Comparison of ENCODE assay signal across 8 cellular contexts in genomic region chr16:29318575-29318974, GRCh38.
DNase-seq lines count a peak whose midpoint lies in the region; ATAC-seq and TF ChIP-seq lines count a peak whose summit lies in the region.
"Not testable (repeated sequence)": the region's sequence is repeated elsewhere in the genome, so short reads cannot be mapped to it uniquely, and the experiment has no call there.

No MANE protein-coding gene starts in this region.

- CTCF ChIA-PET in activated CD4-positive, alpha-beta T cell treated with anti-CD3 and anti-CD28 coated beads for 36 hours (lab: Charles Lee), result not testable (repeated sequence)
- CTCF ChIA-PET in MCF 10A (lab: Yijun Ruan, JAX), result interaction anchor here (0.6 kb wide), 1 partner anchor 502 kb away, joined by 3 read pairs; the partner anchor contains the start of gene MVP

- peaks cover 15% of the 10 kb centered on the region for H3K4me1 ChIP-seq in ACC112 (ENCODE audit: control insufficient read depth, insufficient read depth, low read length, unreplicated experiment)

- POLR2A ChIA-PET in activated CD4-positive, alpha-beta T cell treated with anti-CD3 and anti-CD28 coated beads for 36 hours (lab: Charles Lee); MCF 10A (lab: Yijun Ruan, JAX): not testable (repeated sequence)

- peak overlapping the region; percentile 67 for H3K27ac ChIP-seq in ACC112 (ENCODE audit: low read depth, low read length)

- intact Hi-C loops in activated CD4-positive, alpha-beta T cell treated with anti-CD3 and anti-CD28 coated beads for 36 hours (cut with DNase I, micrococcal nuclease); Right ventricle myocardium inferior (cut with DNase I): not testable (repeated sequence)
- intact Hi-C loops in MCF 10A (cut with micrococcal nuclease), result loop anchor here (5.0 kb wide), 1 partner anchor 91 kb away; no protein-coding TSS in a partner anchor

- not testable (repeated sequence) for H3K27ac Mint-ChIP-seq in activated CD4-positive, alpha-beta T cell treated with anti-CD3 and anti-CD28 coated beads for 36 hours; MCF 10A (ENCODE audit: low read depth, unreplicated experiment)

- not testable (repeated sequence) for H3K36me3 ChIP-seq in ACC112 (ENCODE audit: insufficient read depth, low read length)

- not testable (repeated sequence) for H3K4me3 Mint-ChIP-seq in activated CD4-positive, alpha-beta T cell treated with anti-CD3 and anti-CD28 coated beads for 36 hours; MCF 10A (ENCODE audit: unreplicated experiment)

- H3K9me3 Mint-ChIP-seq in activated CD4-positive, alpha-beta T cell treated with anti-CD3 and anti-CD28 coated beads for 36 hours (ENCODE audit: low read depth); MCF 10A (ENCODE audit: unreplicated experiment): not testable (repeated sequence)

- H3K36me3 Mint-ChIP-seq in activated CD4-positive, alpha-beta T cell treated with anti-CD3 and anti-CD28 coated beads for 36 hours (ENCODE audit: low read depth); MCF 10A (ENCODE audit: insufficient read depth, unreplicated experiment): not testable (repeated sequence)

- H3K27me3 Mint-ChIP-seq in activated CD4-positive, alpha-beta T cell treated with anti-CD3 and anti-CD28 coated beads for 36 hours; MCF 10A (ENCODE audit: insufficient read depth, unreplicated experiment): not testable (repeated sequence)

- not testable (repeated sequence) for H3K4me3 ChIP-seq in ACC112 (ENCODE audit: low read depth, low read length)

- ATAC-seq in activated CD4-positive, alpha-beta T cell treated with anti-CD3 and anti-CD28 coated beads for 36 hours, result peak; percentile 58
- ATAC-seq in Right ventricle myocardium inferior, result peak; percentile 68

- peak; percentile 28 for DNase-seq in GM04503 (ENCODE audit: low read depth)
- DNase-seq in NOMO-1 treated with DMSO at 0.1 percent for 48 hours (lab: John Stamatoyannopoulos, UW; ENCODE audit: unreplicated experiment), result peak; percentile 71
- DNase-seq in activated CD4-positive, alpha-beta T cell treated with anti-CD3 and anti-CD28 coated beads for 36 hours, result peak; percentile 41
- DNase-seq in MCF 10A (ENCODE audit: unreplicated experiment), result peak; percentile 45
- DNase-seq in Right ventricle myocardium inferior (ENCODE audit: missing footprints), result not testable (repeated sequence)
- peak; percentile 39 for DNase-seq in myocyte (ENCODE audit: low read depth)
- DNase-seq in smooth muscle cell of the brain vasculature (ENCODE audit: low read depth, low spot score), result peak; percentile 79

- TF ChIP-seq CTCF in MCF 10A (IDR thresholded peaks at IDR 0.05; ENCODE audit: unreplicated experiment), result not testable (repeated sequence)

- not testable (repeated sequence) for BruUV-seq in MCF 10A (replicated peaks; lab: Mats Ljungman, UMichigan)

- H2AFZ ChIP-seq in ACC112 (ENCODE audit: low read length, unreplicated experiment), result peak overlapping the region; percentile 65

- H3K79me2 ChIP-seq in ACC112 (ENCODE audit: control insufficient read depth, insufficient read depth, low read length, unreplicated experiment), result not testable (repeated sequence)

- not testable (repeated sequence) for H3K27me3 ChIP-seq in ACC112 (ENCODE audit: insufficient read depth, low read length)

- not testable (repeated sequence) for H3K4me1 Mint-ChIP-seq in activated CD4-positive, alpha-beta T cell treated with anti-CD3 and anti-CD28 coated beads for 36 hours; MCF 10A (ENCODE audit: insufficient read depth, unreplicated experiment)
